In genomic region chr7:155209478-155209864, GRCh38 we compare ENCODE assay signal across 17 cellular contexts.
DNase-seq lines count a peak whose midpoint lies in the region; ATAC-seq and TF ChIP-seq lines count a peak whose summit lies in the region.
"Had no signal": no experiment of that assay in that cellular context is flagged by ENCODE, and none has a peak within 500 bp of the region (broad histone marks: within the 10 kb centered on the region; RNA-seq: fewer than 3 reads in every experiment).

No MANE protein-coding gene starts in this region.

- TF ChIP-seq POLR2A in esophagus muscularis mucosa (IDR thresholded peaks at IDR 0.05; ENCODE audit: low read depth), result no peak

- TF ChIP-seq EP300 in esophagus muscularis mucosa (IDR thresholded peaks at IDR 0.05), result no peak

- H3K36me3 ChIP-seq in ACC112 (ENCODE audit: insufficient read depth, low read length), result no peaks in the 10 kb centered on the region
- H3K36me3 ChIP-seq in OCI-LY1 (ENCODE audit: insufficient read depth, low read length), result no peaks in the 10 kb centered on the region; the same call in 1 of the 2 replicates
- no peaks in the 10 kb centered on the region for H3K36me3 ChIP-seq in esophagus muscularis mucosa
- H3K36me3 ChIP-seq in psoas muscle (ENCODE audit: insufficient read depth in 1 of 2, low read depth in 1 of 2), result no peaks in the 10 kb centered on the region
- H3K36me3 ChIP-seq: HAP-1 had no signal

- no peak overlapping the region for H3K9ac ChIP-seq in OCI-LY1 (ENCODE audit: low read length)

- no peaks in the 10 kb centered on the region for H3F3A ChIP-seq in OCI-LY1 (ENCODE audit: insufficient read depth, low read length)

- H3K9me2 ChIP-seq in OCI-LY1 (ENCODE audit: low read depth, low read length), result no peaks in the 10 kb centered on the region

- no peaks in the 10 kb centered on the region for H3K79me2 ChIP-seq in ACC112 (ENCODE audit: control insufficient read depth, insufficient read depth, low read length, unreplicated experiment)
- no peaks in the 10 kb centered on the region for H3K79me2 ChIP-seq in OCI-LY1 (ENCODE audit: insufficient read depth, low read length)

- TF ChIP-seq CTCF in OCI-LY1 (IDR thresholded peaks at IDR 0.05; ENCODE audit: low read length) (no peak), esophagus muscularis mucosa (IDR thresholded peaks at IDR 0.05) (no peak), psoas muscle (IDR thresholded peaks at IDR 0.05) (no peak)

- H3K4me3 ChIP-seq in ACC112 (ENCODE audit: low read depth, low read length), result no peak overlapping the region
- H3K4me3 ChIP-seq in OCI-LY1 (ENCODE audit: low read depth, low read length, poor library complexity, severe bottlenecking), result no peak overlapping the region
- H3K4me3 ChIP-seq in esophagus muscularis mucosa, result no peak overlapping the region
- no peak overlapping the region for H3K4me3 ChIP-seq in psoas muscle
- H3K4me3 ChIP-seq: HAP-1 had no signal

- DNase-seq in esophagus muscularis mucosa (ENCODE audit: extremely low spot score) (no peak), psoas muscle (no peak), SKM-1 (lab: John Stamatoyannopoulos, UW; ENCODE audit: unreplicated experiment) (no peak), cerebellar cortex (ENCODE audit: low spot score) (no peak)
- DNase-seq: central memory CD4-positive, alpha-beta T cell; effector memory CD4-positive, alpha-beta T cell; NCI-H187; NCI-H446 treated with DMSO at 0.1 percent for 48 hours; SHP77; stimulated activated naive CD4-positive, alpha-beta T cell treated with Interleukin-2 at 50 U/mL for 16 hours; T-helper 17 cell had no signal

- WGBS in esophagus muscularis mucosa, result 60% methylated on average over 9 of the region's 9 CpGs
- WGBS in psoas muscle, 3 donors, result 14 to 27% (median 23%) methylated on average over 9 of the region's 9 CpGs

- no peak overlapping the region for H3K4me2 ChIP-seq in OCI-LY1 (ENCODE audit: low read length)

- H4K20me1 ChIP-seq in OCI-LY1 (ENCODE audit: insufficient read depth, low read length), result no peaks in the 10 kb centered on the region

- H3K27me3 ChIP-seq in ACC112 (ENCODE audit: insufficient read depth, low read length) (no peaks in the 10 kb centered on the region), OCI-LY1 (ENCODE audit: insufficient read depth, low read length) (0 out of 2 replicates have a peak, but pooled peaks cover 6% of the 10 kb centered on the region), esophagus muscularis mucosa (peaks cover 0 to 70% (median 0%) of the 10 kb centered on the region in 4 donors), psoas muscle (ENCODE audit: insufficient read depth in 3 of 3, low read length in 2 of 3) (peaks cover 0 to 7% (median 4%) of the 10 kb centered on the region in 3 donors)

- H2AFZ ChIP-seq in ACC112 (ENCODE audit: low read length, unreplicated experiment), result no peak overlapping the region
- no peak overlapping the region for H2AFZ ChIP-seq in OCI-LY1 (ENCODE audit: low read length)

- intact Hi-C loops in esophagus muscularis mucosa (cut with DNase I) (no loop called here), psoas muscle (cut with DNase I) (loop anchor here in 1 of 2 donors (5.0 kb wide), 2 partner anchors 48 to 88 kb away; partner anchors contain the start of gene INSIG1)

- H3K4me1 ChIP-seq in ACC112 (ENCODE audit: control insufficient read depth, insufficient read depth, low read length, unreplicated experiment) (peaks cover 47% of the 10 kb centered on the region), OCI-LY1 (ENCODE audit: insufficient read depth, low read length, severe bottlenecking) (peaks cover 42% of the 10 kb centered on the region), esophagus muscularis mucosa (peaks cover 6 to 16% (median 10%) of the 10 kb centered on the region in 4 donors), psoas muscle (no peaks in the 10 kb centered on the region)

- H3K27ac ChIP-seq in ACC112 (ENCODE audit: low read depth, low read length), result peak overlapping the region; percentile 97; the same call in 1 of the 2 replicates
- H3K27ac ChIP-seq in OCI-LY1 (ENCODE audit: low read depth, low read length, poor library complexity, severe bottlenecking), result peak overlapping the region; percentile 24
- H3K27ac ChIP-seq in esophagus muscularis mucosa (replicated peaks in 1 of 4), result peak overlapping the region in 3 of 4 donors; percentile 38 to 68 (median 44)
- H3K27ac ChIP-seq in psoas muscle, result peak overlapping the region; percentile 34

- ATAC-seq in psoas muscle (no peak), GM19324 (IDR thresholded peaks at IDR 0.05; ENCODE audit: low FRiP score, unreplicated experiment) (no peak), GM19463 (IDR thresholded peaks at IDR 0.05; ENCODE audit: unreplicated experiment) (no peak)
- ATAC-seq: activated T-helper 17 cell treated with anti-CD3 and anti-CD28 coated beads, Interleukin-2, amount 50 U/mL, for 72 hours; T-helper 17 cell had no signal

- no peaks in the 10 kb centered on the region for H3K9me3 ChIP-seq in OCI-LY1 (ENCODE audit: low read length)
- no peaks in the 10 kb centered on the region for H3K9me3 ChIP-seq in esophagus muscularis mucosa
- no peaks in the 10 kb centered on the region for H3K9me3 ChIP-seq in psoas muscle
- H3K9me3 ChIP-seq: HAP-1 had no signal

Comparison
In these comparisons a context has a peak if more than half of its experiments do, and no peak if none do; other contexts are left out.
1. H3K27ac ChIP-seq: peak in every context shown above with its lines; median percentile 97 in ACC112; 44 in esophagus muscularis mucosa; 34 in psoas muscle; 24 in OCI-LY1.